Comparison of ENCODE assay signal across 8 cellular contexts in genomic region chr1:8816831-8817412, GRCh38. TPM values are rescaled to one million over a fixed set of nuclear protein-coding genes. Genes with fewer than 3 reads are reported as not detected.
DNase-seq lines count a peak whose midpoint lies in the region; ATAC-seq and TF ChIP-seq lines count a peak whose summit lies in the region.

No MANE protein-coding gene starts in this region.

- peak overlapping the region; percentile 47 for H2AFZ ChIP-seq in fibroblast of lung (ENCODE audit: low read length)

- intact Hi-C loops in A673 (cut with micrococcal nuclease; ENCODE audit: unreplicated experiment) (no loop called here), vagina (cut with DNase I) (no loop called here)

- POLR2A ChIA-PET in A673 (lab: Charles Lee; ENCODE audit: low non-redundant PET): interaction anchor here (0.6 to 0.7 kb wide), 3 partner anchors 17 to 57 kb away, joined by 3 to 11 read pairs (median 5); no protein-coding TSS in a partner anchor

- CTCF ChIA-PET in A673 (lab: Charles Lee): interaction anchor here (1.0 kb wide), 1 partner anchor 32 kb away, joined by 3 read pairs; no protein-coding TSS in a partner anchor

- peak overlapping the region; percentile 96 for H3K4me3 ChIP-seq in A673 (ENCODE audit: low read depth, low read length, poor library complexity, severe bottlenecking)
- peak overlapping the region; percentile 87 for H3K4me3 ChIP-seq in Jurkat, Clone E6-1 (ENCODE audit: low read length)
- H3K4me3 ChIP-seq in fibroblast of lung (replicated peaks in 1 of 4; ENCODE audit: control extremely low read depth in 1 of 4, insufficient read depth in 1 of 4, low read depth in 3 of 4, low read length in 4 of 4): peak overlapping the region; percentile 82 to 85 (median 84)
- peak overlapping the region; percentile 69 to 89 for H3K4me3 ChIP-seq in vagina

- peaks cover 3% of the 10 kb centered on the region for H3K79me2 ChIP-seq in fibroblast of lung (ENCODE audit: control insufficient read depth, insufficient read depth, low read length)

- BruUV-seq in A673 (replicated peaks; lab: Mats Ljungman, UMichigan): no TSS peak

- H3K9me3 Mint-ChIP-seq in activated T-cell treated with anti-CD3 and anti-CD28 coated beads, Interleukin-2, amount 50 U/mL, for 4 hours: no peaks in the 10 kb centered on the region
- no peaks in the 10 kb centered on the region for H3K9me3 Mint-ChIP-seq in nephron

- no peaks in the 10 kb centered on the region for H3K36me3 ChIP-seq in A673 (ENCODE audit: insufficient read depth, low read length, poor library complexity, severe bottlenecking)
- no peaks in the 10 kb centered on the region for H3K36me3 ChIP-seq in fibroblast of lung (ENCODE audit: control insufficient read depth, insufficient read depth, low read length)
- H3K36me3 ChIP-seq in vagina: no peaks in the 10 kb centered on the region

- TF ChIP-seq CTCF in A673 (conservative IDR thresholded peaks at IDR 0.05; ENCODE audit: low read depth, low read length): no peak
- no peak for TF ChIP-seq CTCF in fibroblast of lung (conservative IDR thresholded peaks at IDR 0.05 in 1 of 2, IDR thresholded peaks at IDR 0.05 in 1 of 2; ENCODE audit: low read depth in 1 of 2, low read length in 2 of 2)
- TF ChIP-seq CTCF in nephron (IDR thresholded peaks at IDR 0.05; ENCODE audit: unreplicated experiment in 3 of 3): no peak
- no peak for TF ChIP-seq CTCF in vagina (IDR thresholded peaks at IDR 0.05)

- no peaks in the 10 kb centered on the region for H4K20me1 ChIP-seq in fibroblast of lung (ENCODE audit: control insufficient read depth, extremely low read depth, insufficient read depth, low read length)

- H3K4me3 Mint-ChIP-seq in activated T-cell treated with anti-CD3 and anti-CD28 coated beads, Interleukin-2, amount 50 U/mL, for 4 hours: peak overlapping the region; percentile 96
- H3K4me3 Mint-ChIP-seq in nephron: peak overlapping the region; percentile 91 to 97 (median 93)

- TF ChIP-seq POLR2A in vagina (IDR thresholded peaks at IDR 0.05): no peak

- peaks cover 46% of the 10 kb centered on the region for H3K4me1 ChIP-seq in A673 (ENCODE audit: insufficient read depth, low read length, poor library complexity, severe bottlenecking)
- H3K4me1 ChIP-seq in fibroblast of lung (ENCODE audit: control insufficient read depth, extremely low read depth, insufficient read depth, low read length): peaks cover 2% of the 10 kb centered on the region
- H3K4me1 ChIP-seq in vagina: peaks cover 35% of the 10 kb centered on the region

- H3K27ac ChIP-seq in A673 (ENCODE audit: low read depth, low read length, poor library complexity, severe bottlenecking): peak overlapping the region; percentile 96
- peak overlapping the region; percentile 85 for H3K27ac ChIP-seq in fibroblast of lung (ENCODE audit: insufficient read depth, low read length)
- H3K27ac ChIP-seq in vagina: peak overlapping the region; percentile 99

- H3K4me2 ChIP-seq in fibroblast of lung (ENCODE audit: extremely low read depth, insufficient read depth, low read length): peak overlapping the region; percentile 86

- H3K9ac ChIP-seq in fibroblast of lung (ENCODE audit: insufficient read depth, low read length): peak overlapping the region; percentile 83

- peak; percentile 3 for ATAC-seq in GM18517 (IDR thresholded peaks at IDR 0.05; ENCODE audit: unreplicated experiment)
- ATAC-seq in activated T-cell treated with anti-CD3 and anti-CD28 coated beads, Interleukin-2, amount 50 U/mL, for 4 hours: peak; percentile 20 to 34

- H3K9me3 ChIP-seq in A673 (ENCODE audit: low read depth, low read length, poor library complexity, severe bottlenecking) (no peaks in the 10 kb centered on the region), fibroblast of lung (ENCODE audit: control insufficient read depth, insufficient read depth, low read depth, low read length) (no peaks in the 10 kb centered on the region), vagina (no peaks in the 10 kb centered on the region)

- H3K27me3 Mint-ChIP-seq in activated T-cell treated with anti-CD3 and anti-CD28 coated beads, Interleukin-2, amount 50 U/mL, for 4 hours (ENCODE audit: low read depth): peaks cover 6% of the 10 kb centered on the region
- H3K27me3 Mint-ChIP-seq in nephron (ENCODE audit: low read depth): peaks cover 5% of the 10 kb centered on the region

- DNase-seq in A673 (ENCODE audit: low spot score) (no peak), fibroblast of lung (ENCODE audit: low read depth in 2 of 2) (peak in 1 of 2 donors; percentile 23), vagina (ENCODE audit: extremely low spot score in 2 of 2) (peak in 1 of 2 donors; percentile 89), NCI-H2107 (lab: John Stamatoyannopoulos, UW) (no peak)
- no peak for DNase-seq in Jurkat, Clone E6-1 (ENCODE audit: low read depth, low spot score)
- DNase-seq in activated T-cell treated with anti-CD3 and anti-CD28 coated beads, Interleukin-2, amount 50 U/mL, for 4 hours: peak; percentile 9

- peaks cover 45% of the 10 kb centered on the region for H3K4me1 Mint-ChIP-seq in activated T-cell treated with anti-CD3 and anti-CD28 coated beads, Interleukin-2, amount 50 U/mL, for 4 hours (ENCODE audit: low read depth)
- peaks cover 54% of the 10 kb centered on the region for H3K4me1 Mint-ChIP-seq in nephron

- H3K27me3 ChIP-seq in A673 (replicated peaks; ENCODE audit: insufficient read depth, low read depth, low read length, poor library complexity) (no peaks in the 10 kb centered on the region), fibroblast of lung (ENCODE audit: control insufficient read depth, insufficient read depth, low read length) (no peaks in the 10 kb centered on the region), vagina (no peaks in the 10 kb centered on the region)

- H3K36me3 Mint-ChIP-seq in activated T-cell treated with anti-CD3 and anti-CD28 coated beads, Interleukin-2, amount 50 U/mL, for 4 hours (ENCODE audit: insufficient read depth): no peaks in the 10 kb centered on the region
- no peaks in the 10 kb centered on the region for H3K36me3 Mint-ChIP-seq in nephron (ENCODE audit: low read depth)

- H3K27ac Mint-ChIP-seq in nephron: peak overlapping the region; percentile 95 to 98 (median 95)

RNA-seq across cellular contexts. Expression of gene RERE, which starts 0.5 kb away (rescaled TPM):
- total RNA-seq in A673 (2021) (188 and 220 TPM in 2 replicates), fibroblast of lung (45.7 and 51.0 TPM in 2 replicates), vagina (80.3 TPM)
- polyA plus RNA-seq in Jurkat, Clone E6-1 (2012; ENCODE audit: insufficient read depth, insufficient read length): 14.2 TPM
- 10 to 100 TPM; 40.5 to 53.4 (median 47.8) TPM for total RNA-seq in activated T-cell treated with anti-CD3 and anti-CD28 coated beads, Interleukin-2, amount 50 U/mL, for 4 hours
- 3.7 and 5.8 TPM in 2 replicates for polyA plus RNA-seq in fibroblast of lung
- polyA plus RNA-seq in fibroblast of lung (2012): 39.9 and 56.9 TPM in 2 replicates
- polyA minus RNA-seq in fibroblast of lung (ENCODE audit: low replicate concordance): 79.4 and 89.4 TPM in 2 replicates
